1 cellular context compared by ENCODE assay signal in genomic region chr5:52787600-52788504, GRCh38.
TF ChIP-seq lines count a peak whose summit lies in the region.

Gene ITGA1, plus strand, starts transcription at chr5:52787916. Its CDS starts 438 bp downstream, at chr5:52788354.
Gene PELO, plus strand, starts transcription at chr5:52787916. Its CDS starts 12,479 bp downstream, at chr5:52800395.

TF ChIP-seq in WTC11, 78 proteins besides CTCF, POLR2A, EP300 and RAD21 (continued from another document):
- TF ChIP-seq ATF1 (CRISPR knock-in tag; IDR thresholded peaks at IDR 0.05) (no peak), ZSCAN18 (CRISPR knock-in tag; IDR thresholded peaks at IDR 0.05) (no peak), HMGXB4 (CRISPR knock-in tag; IDR thresholded peaks at IDR 0.05) (peak; percentile 96), E2F1 (CRISPR knock-in tag; IDR thresholded peaks at IDR 0.05) (no peak), USF1 (CRISPR knock-in tag; IDR thresholded peaks at IDR 0.05) (no peak), MAX (CRISPR knock-in tag; IDR thresholded peaks at IDR 0.05) (peak; percentile 49; the same call in 1 of the 2 replicates), FOXP1 (CRISPR knock-in tag; IDR thresholded peaks at IDR 0.05; ENCODE audit: borderline replicate concordance) (peak; percentile 69; the same call in 1 of the 2 replicates), ZMAT4 (CRISPR knock-in tag; IDR thresholded peaks at IDR 0.05) (no peak), IRF1 (CRISPR knock-in tag; IDR thresholded peaks at IDR 0.05) (no peak), GRHL2 (CRISPR knock-in tag; IDR thresholded peaks at IDR 0.05; ENCODE audit: insufficient replicate concordance, severe bottlenecking) (no peak), AFF4 (CRISPR knock-in tag; IDR thresholded peaks at IDR 0.05; ENCODE audit: borderline replicate concordance) (no peak), HMGA2 (CRISPR knock-in tag; IDR thresholded peaks at IDR 0.05) (no peak), ZNF532 (CRISPR knock-in tag; IDR thresholded peaks at IDR 0.05; ENCODE audit: borderline replicate concordance) (no peak), ATF3 (CRISPR knock-in tag; conservative IDR thresholded peaks at IDR 0.05) (no peak), SMAD4 (CRISPR knock-in tag; IDR thresholded peaks at IDR 0.05) (no peak), NFATC4 (CRISPR knock-in tag; IDR thresholded peaks at IDR 0.05) (no peak), ZBTB43 (CRISPR knock-in tag; IDR thresholded peaks at IDR 0.05) (no peak; the same call in 1 of the 2 replicates), ZNF512 (CRISPR knock-in tag; IDR thresholded peaks at IDR 0.05; ENCODE audit: borderline replicate concordance) (no peak)
